In the genomic region with DNA sequence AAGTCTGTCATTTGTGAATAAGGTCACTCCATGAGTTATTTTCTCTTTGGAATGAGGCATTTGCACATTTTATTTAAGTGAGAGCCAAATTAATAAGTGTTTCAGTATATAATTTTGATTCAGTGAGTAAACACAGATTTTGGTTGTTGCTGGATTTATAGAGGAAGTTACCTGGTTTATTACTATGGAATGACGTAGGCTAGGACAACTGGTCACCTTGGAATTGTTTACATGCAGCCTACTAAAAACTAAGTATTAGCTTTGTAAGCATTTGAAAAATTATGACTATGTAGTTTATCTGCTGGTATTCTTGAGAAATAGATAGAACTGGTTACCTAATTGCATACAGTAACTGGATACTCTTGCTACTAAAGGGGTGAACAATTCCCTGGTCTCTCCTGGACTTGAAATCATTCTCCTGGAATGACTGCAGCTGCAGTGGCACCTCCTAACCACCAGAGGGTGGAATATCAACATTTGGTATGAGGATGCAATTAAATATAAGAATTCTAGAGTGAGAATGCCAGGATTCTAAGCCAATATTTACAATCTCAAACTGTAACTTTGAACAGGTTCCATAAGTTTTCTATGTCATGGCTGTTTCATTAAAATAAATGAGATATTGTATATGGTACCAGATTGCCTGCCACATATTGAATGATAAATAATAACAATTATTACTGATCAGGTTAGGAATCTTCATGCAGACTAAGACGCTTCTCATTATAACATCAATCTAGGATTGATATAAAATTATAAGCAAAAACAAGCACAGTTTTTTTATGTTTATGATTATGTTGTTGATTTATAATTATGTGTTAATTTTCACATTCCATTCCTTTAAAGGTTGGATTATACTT, we compare ENCODE assay signal across 8 cellular contexts. TPM values are rescaled to one million over a fixed set of nuclear protein-coding genes. Genes with fewer than 3 reads are reported as not detected.
A peak's percentile ranks its signal among the peaks of the same experiment; 100 is the strongest.
DNase-seq lines count a peak whose midpoint lies in the region; ATAC-seq, FAIRE-seq and TF ChIP-seq lines count a peak whose summit lies in the region.

No MANE protein-coding gene starts in this region.

- FAIRE-seq in keratinocyte (lab: Jason Lieb, UNC) = no peak

- no peaks in the 10 kb centered on the region for H4K20me1 ChIP-seq in keratinocyte (ENCODE audit: control insufficient read depth, extremely low read depth, insufficient read depth, low read length)

- H3K4me1 ChIP-seq in BE2C (no peaks in the 10 kb centered on the region), keratinocyte (ENCODE audit: control insufficient read depth, extremely low read depth, insufficient read depth, low read length) (no peaks in the 10 kb centered on the region)

- no peaks in the 10 kb centered on the region for H3K27me3 ChIP-seq in BE2C
- no peaks in the 10 kb centered on the region for H3K27me3 ChIP-seq in keratinocyte (ENCODE audit: control insufficient read depth, extremely low read depth, insufficient read depth, low read length)

- dilution Hi-C loops in keratinocyte (cut with MboI; ENCODE audit: extremely low pct_ligation_motif_present, low sequenced_read_pairs) = no loop called here

- ATAC-seq in GM18505 (IDR thresholded peaks at IDR 0.05; ENCODE audit: unreplicated experiment) = peak; percentile 59
- no peak for ATAC-seq in HG03045 (IDR thresholded peaks at IDR 0.05; ENCODE audit: unreplicated experiment)
- ATAC-seq in GM19455 (IDR thresholded peaks at IDR 0.05; ENCODE audit: unreplicated experiment) = no peak

- no peaks in the 10 kb centered on the region for H3K9me1 ChIP-seq in keratinocyte (ENCODE audit: control insufficient read depth, extremely low read depth, insufficient read depth, low read length)

- H3K9me3 ChIP-seq in BE2C (no peaks in the 10 kb centered on the region), keratinocyte (ENCODE audit: control insufficient read depth, low read depth, low read length) (no peaks in the 10 kb centered on the region)

- no peak for TF ChIP-seq POLR2A in GM18505 (IDR thresholded peaks at IDR 0.05; ENCODE audit: borderline replicate concordance, extremely low read depth, insufficient read depth, insufficient read length)

- no peak overlapping the region for H3K4me2 ChIP-seq in keratinocyte (ENCODE audit: control insufficient read depth, extremely low read depth, insufficient read depth, low read depth, low read length)

- DNase-seq in BE2C = peak; percentile 37
- DNase-seq in NCI-H446 (lab: John Stamatoyannopoulos, UW) = peak; percentile 47 to 83
- DNase-seq in astrocyte of the hippocampus (ENCODE audit: low read depth, low spot score) = peak; percentile 56
- no peak for DNase-seq in keratinocyte (ENCODE audit: low read depth, low spot score)
- DNase-seq in stimulated activated CD8-positive, alpha-beta memory T cell treated with anti-CD3 and anti-CD28 coated beads, Interleukin-7, amount 100 ng/mL, for 24 hours (ENCODE audit: low read depth) = peak; percentile 4

- no peak overlapping the region for H3K27ac ChIP-seq in keratinocyte (ENCODE audit: control insufficient read depth, insufficient read depth, low read length)

- H3K79me2 ChIP-seq in keratinocyte (ENCODE audit: control insufficient read depth, insufficient read depth, low read length) = no peaks in the 10 kb centered on the region

- H3K9ac ChIP-seq in keratinocyte (ENCODE audit: control insufficient read depth, extremely low read depth, insufficient read depth, low read length) = no peak overlapping the region

- TF ChIP-seq CTCF in BE2C (IDR thresholded peaks at IDR 0.05; ENCODE audit: low read depth, low read length) (peak; percentile 80), keratinocyte (optimal IDR thresholded peaks at IDR 0.05 in 1 of 3, IDR thresholded peaks at IDR 0.05 in 1 of 3, conservative IDR thresholded peaks at IDR 0.05 in 1 of 3; ENCODE audit: extremely low read depth in 1 of 3, insufficient read depth in 2 of 3, low read length in 3 of 3) (peak; percentile 70 to 90 (median 76))

- no peak overlapping the region for H3K4me3 ChIP-seq in BE2C (ENCODE audit: low read depth, low read length)
- H3K4me3 ChIP-seq in keratinocyte (ENCODE audit: control insufficient read depth in 2 of 3, extremely low read depth in 1 of 3, insufficient read depth in 2 of 3, low read depth in 1 of 3, low read length in 3 of 3) = no peak overlapping the region

- H3K36me3 ChIP-seq in BE2C = no peaks in the 10 kb centered on the region
- H3K36me3 ChIP-seq in keratinocyte (ENCODE audit: control insufficient read depth in 2 of 2, extremely low read depth in 1 of 2, insufficient read depth in 2 of 2, low read length in 2 of 2) = no peaks in the 10 kb centered on the region

- H2AFZ ChIP-seq in keratinocyte (ENCODE audit: control insufficient read depth, low read length) = no peak overlapping the region

RNA-seq across cellular contexts. Expression of gene KRTAP27-1, which starts 3.5 kb away (rescaled TPM):
- polyA plus RNA-seq in BE2C (2012; ENCODE audit: insufficient read depth, insufficient read length, low read depth) = not detected
- not detected in 3 replicates for polyA plus RNA-seq in keratinocyte
- not detected for polyA plus RNA-seq in keratinocyte (2011; ENCODE audit: low read depth)
- not detected in 2 replicates for polyA plus RNA-seq in keratinocyte (2011; cell fraction: cytosol; rRNA removed)
- not detected in 2 replicates for polyA plus RNA-seq in keratinocyte (2011; cell fraction: nucleus; rRNA removed)
- polyA plus RNA-seq in keratinocyte (2012; ENCODE audit: low replicate concordance) = not detected in 2 replicates
- polyA minus RNA-seq in keratinocyte = not detected in 3 replicates
- polyA minus RNA-seq in keratinocyte (2011; cell fraction: cytosol; rRNA and poly(A)+ RNA removed) = not detected
- polyA minus RNA-seq in keratinocyte (2011; cell fraction: nucleus; rRNA and poly(A)+ RNA removed) = not detected in 2 replicates

RNA-seq across cellular contexts. Expression of gene KRTAP23-1, which starts 7.5 kb away (rescaled TPM):
- polyA plus RNA-seq in BE2C (2012; ENCODE audit: insufficient read depth, insufficient read length, low read depth) = not detected
- polyA plus RNA-seq in keratinocyte = not detected in 3 replicates
- not detected for polyA plus RNA-seq in keratinocyte (2011; ENCODE audit: low read depth)
- not detected in 2 replicates for polyA plus RNA-seq in keratinocyte (2011; cell fraction: cytosol; rRNA removed)
- polyA plus RNA-seq in keratinocyte (2011; cell fraction: nucleus; rRNA removed) = not detected in 2 replicates
- not detected in 2 replicates for polyA plus RNA-seq in keratinocyte (2012; ENCODE audit: low replicate concordance)
- not detected in 3 replicates for polyA minus RNA-seq in keratinocyte
- not detected for polyA minus RNA-seq in keratinocyte (2011; cell fraction: cytosol; rRNA and poly(A)+ RNA removed)
- not detected in 2 replicates for polyA minus RNA-seq in keratinocyte (2011; cell fraction: nucleus; rRNA and poly(A)+ RNA removed)

RNA-seq across cellular contexts. Expression of gene KRTAP26-1, which starts 20.8 kb away (rescaled TPM):
- not detected for polyA plus RNA-seq in BE2C (2012; ENCODE audit: insufficient read depth, insufficient read length, low read depth)
- polyA plus RNA-seq in keratinocyte = not detected in 3 replicates
- polyA plus RNA-seq in keratinocyte (2011; ENCODE audit: low read depth) = not detected
- not detected in 2 replicates for polyA plus RNA-seq in keratinocyte (2011; cell fraction: cytosol; rRNA removed)
- polyA plus RNA-seq in keratinocyte (2011; cell fraction: nucleus; rRNA removed) = not detected in 2 replicates
- not detected in 2 replicates for polyA plus RNA-seq in keratinocyte (2012; ENCODE audit: low replicate concordance)
- polyA minus RNA-seq in keratinocyte = not detected in 3 replicates
- not detected for polyA minus RNA-seq in keratinocyte (2011; cell fraction: cytosol; rRNA and poly(A)+ RNA removed)
- not detected in 2 replicates for polyA minus RNA-seq in keratinocyte (2011; cell fraction: nucleus; rRNA and poly(A)+ RNA removed)

RNA-seq across cellular contexts. Expression of gene KRTAP13-2, which starts 31.1 kb away (rescaled TPM):
- polyA plus RNA-seq in BE2C (2012; ENCODE audit: insufficient read depth, insufficient read length, low read depth) = not detected
- polyA plus RNA-seq in keratinocyte = not detected in 3 replicates
- not detected for polyA plus RNA-seq in keratinocyte (2011; ENCODE audit: low read depth)
- not detected in 2 replicates for polyA plus RNA-seq in keratinocyte (2011; cell fraction: cytosol; rRNA removed)
- not detected in 2 replicates for polyA plus RNA-seq in keratinocyte (2011; cell fraction: nucleus; rRNA removed)
- not detected in 2 replicates for polyA plus RNA-seq in keratinocyte (2012; ENCODE audit: low replicate concordance)
- polyA minus RNA-seq in keratinocyte = 0.35 TPM in 1 of 3 replicates, not detected in the others
- not detected for polyA minus RNA-seq in keratinocyte (2011; cell fraction: cytosol; rRNA and poly(A)+ RNA removed)
- polyA minus RNA-seq in keratinocyte (2011; cell fraction: nucleus; rRNA and poly(A)+ RNA removed) = not detected in 2 replicates

RNA-seq across cellular contexts. Expression of gene KRTAP25-1, which starts 51.6 kb away (rescaled TPM):
- polyA plus RNA-seq in BE2C (2012; ENCODE audit: insufficient read depth, insufficient read length, low read depth) = not detected
- polyA plus RNA-seq in keratinocyte = not detected in 3 replicates
- polyA plus RNA-seq in keratinocyte (2011; ENCODE audit: low read depth) = not detected
- not detected in 2 replicates for polyA plus RNA-seq in keratinocyte (2011; cell fraction: cytosol; rRNA removed)
- not detected in 2 replicates for polyA plus RNA-seq in keratinocyte (2011; cell fraction: nucleus; rRNA removed)
- not detected in 2 replicates for polyA plus RNA-seq in keratinocyte (2012; ENCODE audit: low replicate concordance)
- polyA minus RNA-seq in keratinocyte = not detected in 3 replicates
- polyA minus RNA-seq in keratinocyte (2011; cell fraction: cytosol; rRNA and poly(A)+ RNA removed) = not detected
- not detected in 2 replicates for polyA minus RNA-seq in keratinocyte (2011; cell fraction: nucleus; rRNA and poly(A)+ RNA removed)
